ENCODE assay signal across 9 cellular contexts in genomic region chr9:76835571-76836283, GRCh38.
DNase-seq lines count a peak whose midpoint lies in the region; ATAC-seq, FAIRE-seq and TF ChIP-seq lines count a peak whose summit lies in the region.
"Had no signal": no experiment of that assay in that cellular context is flagged by ENCODE, and none has a peak within 500 bp of the region (broad histone marks: within the 10 kb centered on the region; RNA-seq: fewer than 3 reads in every experiment).

No MANE protein-coding gene starts in this region.

- ATAC-seq in WTC11 = no peak
- peak; percentile 92 for ATAC-seq in gastroesophageal sphincter
- ATAC-seq in HG02973 (IDR thresholded peaks at IDR 0.05; ENCODE audit: unreplicated experiment) = no peak
- no peak for ATAC-seq in T-helper 17 cell
- no peak for ATAC-seq in GM19452 (IDR thresholded peaks at IDR 0.05; ENCODE audit: unreplicated experiment)

- CTCF ChIA-PET in WTC11 (lab: Charles Lee) = no interaction called here
- CTCF ChIA-PET in activated naive CD4-positive, alpha-beta T cell treated with anti-CD3 and anti-CD28 coated beads for 36 hours (lab: Charles Lee) = no interaction called here

- WGBS in gastroesophageal sphincter (ENCODE audit: low coverage in 1 of 2), 2 donors = 20 to 28% methylated on average over 7 of the region's 7 CpGs

- no peak for TF ChIP-seq POLR2A in H54 (IDR thresholded peaks at IDR 0.05; ENCODE audit: low read depth, low read length)
- peak; percentile 48 to 49 for TF ChIP-seq POLR2A in gastroesophageal sphincter (IDR thresholded peaks at IDR 0.05)

- H3K4me1 Mint-ChIP-seq in WTC11 (peaks cover 16% of the 10 kb centered on the region), T-helper 17 cell (no peaks in the 10 kb centered on the region)
- no peaks in the 10 kb centered on the region for H3K4me1 Mint-ChIP-seq in activated naive CD4-positive, alpha-beta T cell treated with anti-CD3 and anti-CD28 coated beads for 36 hours (ENCODE audit: low read depth)

- no peaks in the 10 kb centered on the region for H3K36me3 ChIP-seq in gastroesophageal sphincter

- H3K27ac ChIP-seq in gastroesophageal sphincter = peak overlapping the region; percentile 82 to 100 (median 88)
- H3K27ac ChIP-seq: epithelial cell of prostate had no signal

- H3K4me1 ChIP-seq in gastroesophageal sphincter = peaks cover 8 to 55% (median 13%) of the 10 kb centered on the region in 3 donors

- H3K9me3 Mint-ChIP-seq in WTC11 = peaks cover 3% of the 10 kb centered on the region; the same call in 1 of the 2 replicates
- no peaks in the 10 kb centered on the region for H3K9me3 Mint-ChIP-seq in activated naive CD4-positive, alpha-beta T cell treated with anti-CD3 and anti-CD28 coated beads for 36 hours

- POLR2A ChIA-PET in WTC11 (lab: Charles Lee) = no interaction called here

- no peak for TF ChIP-seq CTCF in WTC11 (IDR thresholded peaks at IDR 0.05)
- TF ChIP-seq CTCF in gastroesophageal sphincter (IDR thresholded peaks at IDR 0.05) = no peak

- H3K4me3 Mint-ChIP-seq in WTC11 (no peak overlapping the region), T-helper 17 cell (no peak overlapping the region)
- H3K4me3 Mint-ChIP-seq in activated naive CD4-positive, alpha-beta T cell treated with anti-CD3 and anti-CD28 coated beads for 36 hours = no peak overlapping the region

- H3K4me3 ChIP-seq in gastroesophageal sphincter (peak overlapping the region in 1 of 2 donors; percentile 17), skeletal muscle cell (ENCODE audit: low read depth, low read length) (no peak overlapping the region)

- H3K27ac Mint-ChIP-seq in WTC11 = peak overlapping the region; percentile 48; the same call in 1 of the 2 replicates
- no peak overlapping the region for H3K27ac Mint-ChIP-seq in activated naive CD4-positive, alpha-beta T cell treated with anti-CD3 and anti-CD28 coated beads for 36 hours
- no peak overlapping the region for H3K27ac Mint-ChIP-seq in T-helper 17 cell

- H3K36me3 Mint-ChIP-seq in WTC11 (peaks cover 3% of the 10 kb centered on the region; the same call in 1 of the 2 replicates), T-helper 17 cell (ENCODE audit: low read depth) (peaks cover 4% of the 10 kb centered on the region)
- H3K36me3 Mint-ChIP-seq in activated naive CD4-positive, alpha-beta T cell treated with anti-CD3 and anti-CD28 coated beads for 36 hours (ENCODE audit: low read depth) = no peaks in the 10 kb centered on the region

- no peaks in the 10 kb centered on the region for H3K9me3 ChIP-seq in gastroesophageal sphincter
- H3K9me3 ChIP-seq in T-helper 17 cell (ENCODE audit: control insufficient read depth, low read length, poor library complexity, severe bottlenecking) = no peaks in the 10 kb centered on the region

- H3K27me3 ChIP-seq in gastroesophageal sphincter = no peaks in the 10 kb centered on the region

- TF ChIP-seq EP300 in gastroesophageal sphincter (IDR thresholded peaks at IDR 0.05) = peak; percentile 74

- DNase-seq in H54 (ENCODE audit: insufficient read length, low spot score) = peak; percentile 32
- no peak for DNase-seq in WTC11 (ENCODE audit: low spot score)
- peak; percentile 94 for DNase-seq in skeletal muscle cell (ENCODE audit: low read depth)
- no peak for DNase-seq in activated naive CD4-positive, alpha-beta T cell treated with anti-CD3 and anti-CD28 coated beads for 36 hours
- no peak for DNase-seq in T-helper 17 cell

- H3K27me3 Mint-ChIP-seq in WTC11 (ENCODE audit: low read depth) (no peaks in the 10 kb centered on the region), T-helper 17 cell (peaks cover 16% of the 10 kb centered on the region)
- H3K27me3 Mint-ChIP-seq in activated naive CD4-positive, alpha-beta T cell treated with anti-CD3 and anti-CD28 coated beads for 36 hours (ENCODE audit: low read depth) = peaks cover 4% of the 10 kb centered on the region

- FAIRE-seq in H54 (lab: Jason Lieb, UNC) = peak; percentile 98

- intact Hi-C loops in activated naive CD4-positive, alpha-beta T cell treated with anti-CD3 and anti-CD28 coated beads for 36 hours (cut with micrococcal nuclease) = no loop called here

TF ChIP-seq in WTC11, 78 proteins besides CTCF, POLR2A, EP300 and RAD21:
- no peak for TF ChIP-seq ZSCAN18 (CRISPR knock-in tag; IDR thresholded peaks at IDR 0.05)

Comparison
In these comparisons a context has a peak if more than half of its experiments do, and no peak if none do; other contexts are left out.
1. DNase-seq: peak in H54 (single experiment) and skeletal muscle cell (single experiment); none in WTC11 (single experiment), activated naive CD4-positive, alpha-beta T cell treated with anti-CD3 and anti-CD28 coated beads for 36 hours (single experiment) and T-helper 17 cell (0 of 3).